Comparison of ENCODE assay signal across 11 cellular contexts in the genomic region with DNA sequence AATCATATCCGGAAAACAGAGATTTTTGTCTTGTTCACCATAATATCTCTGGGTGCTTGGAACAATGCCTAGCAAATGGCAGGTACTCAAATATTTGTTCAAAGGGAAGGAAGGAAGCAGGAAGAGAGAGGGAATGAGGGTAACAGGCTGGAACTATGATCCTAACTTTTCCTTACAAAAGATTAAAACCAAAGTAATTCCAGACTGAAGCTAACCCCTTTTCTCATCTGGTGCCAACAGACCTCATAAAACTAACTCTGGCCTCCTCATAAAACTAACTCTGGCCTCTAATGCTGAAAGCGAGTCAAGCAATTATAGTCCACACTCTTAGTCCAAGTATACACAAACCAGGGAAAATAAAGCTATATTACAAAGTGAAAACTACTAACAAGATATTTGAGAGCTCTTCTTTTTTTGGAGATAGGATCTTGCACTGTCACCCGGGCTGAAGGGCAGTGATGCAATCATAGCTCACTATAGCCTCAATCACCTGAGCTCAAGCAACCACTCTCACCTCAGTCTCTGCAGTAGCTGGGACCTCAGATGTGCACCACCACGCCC.
DNase-seq lines count a peak whose midpoint lies in the region; ATAC-seq lines count a peak whose summit lies in the region.
"Had no signal": no experiment of that assay in that cellular context is flagged by ENCODE, and none has a peak within 500 bp of the region (broad histone marks: within the 10 kb centered on the region; RNA-seq: fewer than 3 reads in every experiment).

No MANE protein-coding gene starts in this region.

- H3K4me1 ChIP-seq in iPS-20b (ENCODE audit: insufficient read depth, low read length): peaks cover 49% of the 10 kb centered on the region

- H3K27me3 Mint-ChIP-seq in activated T-cell treated with anti-CD3 and anti-CD28 coated beads, Interleukin-2, amount 50 U/mL, for 72 hours (ENCODE audit: low read depth): no peaks in the 10 kb centered on the region
- no peaks in the 10 kb centered on the region for H3K27me3 Mint-ChIP-seq in T-helper 17 cell
- H3K27me3 Mint-ChIP-seq: dendritic cell treated with granulocyte-macrophage colony-stimulating factor and Interleukin-4, amounts not matched to agents 40 ng/mL and 50 ng/mL, for 4 days had no signal

- H3K9ac ChIP-seq in iPS-20b (ENCODE audit: low read depth, low read length): peak overlapping the region; percentile 5; the same call in 1 of the 2 replicates

- no peak overlapping the region for H3K27ac ChIP-seq in iPS-20b (ENCODE audit: low read length)

- H3K4me3 Mint-ChIP-seq in activated T-cell treated with anti-CD3 and anti-CD28 coated beads, Interleukin-2, amount 50 U/mL, for 72 hours: no peak overlapping the region
- H3K4me3 Mint-ChIP-seq in T-helper 17 cell: peak overlapping the region; percentile 22
- H3K4me3 Mint-ChIP-seq: dendritic cell treated with granulocyte-macrophage colony-stimulating factor and Interleukin-4, amounts not matched to agents 40 ng/mL and 50 ng/mL, for 4 days had no signal

- no peaks in the 10 kb centered on the region for H3K9me3 Mint-ChIP-seq in activated T-cell treated with anti-CD3 and anti-CD28 coated beads, Interleukin-2, amount 50 U/mL, for 72 hours
- H3K9me3 Mint-ChIP-seq: dendritic cell treated with granulocyte-macrophage colony-stimulating factor and Interleukin-4, amounts not matched to agents 40 ng/mL and 50 ng/mL, for 4 days had no signal

- peaks cover 0 to 5% of the 10 kb centered on the region in 2 donors for H3K36me3 Mint-ChIP-seq in activated T-cell treated with anti-CD3 and anti-CD28 coated beads, Interleukin-2, amount 50 U/mL, for 72 hours (ENCODE audit: insufficient read depth in 2 of 2)
- no peaks in the 10 kb centered on the region for H3K36me3 Mint-ChIP-seq in T-helper 17 cell (ENCODE audit: low read depth)

- DNase-seq in activated T-cell treated with anti-CD3 and anti-CD28 coated beads, Interleukin-2, amount 50 U/mL, for 72 hours: no peak
- DNase-seq in activated T-cell treated with anti-CD3 and anti-CD28 coated beads, Interleukin-2, amount 50 U/mL, for 1 hour: no peak
- DNase-seq in T-helper 17 cell (no peak), GOT3 (lab: John Stamatoyannopoulos, UW) (no peak)
- DNase-seq in stimulated activated naive CD8-positive, alpha-beta T cell treated with anti-CD3 and anti-CD28 coated beads, Interleukin-15, Interleukin-2, amounts not matched to agents 100 U/mL and 50 U/mL, for 24 hours: no peak
- DNase-seq in NK-92 treated with Interleukin-12 subunit alpha and Interleukin-12 subunit beta, amount 100 ng/mL, for 24 hours (lab: John Stamatoyannopoulos, UW): no peak
- DNase-seq in activated effector memory CD4-positive, alpha-beta T cell treated with Interleukin-2 at 50 U/mL for 16 hours: no peak
- DNase-seq: NCI-H1417 treated with DMSO at 0.1 percent for 48 hours; stimulated activated CD4-positive, alpha-beta T cell treated with anti-CD3 and anti-CD28 coated beads, Interleukin-4, amount 100 ng/mL, for 4 hours had no signal

- no peaks in the 10 kb centered on the region for H3K9me3 ChIP-seq in T-helper 17 cell (ENCODE audit: control insufficient read depth, low read length, poor library complexity, severe bottlenecking)
- no peaks in the 10 kb centered on the region for H3K9me3 ChIP-seq in iPS-20b (ENCODE audit: insufficient read depth, low read depth, low read length)

- peak in 1 of 2 donors; percentile 54 for ATAC-seq in activated T-cell treated with anti-CD3 and anti-CD28 coated beads, Interleukin-2, amount 50 U/mL, for 72 hours (replicated peaks in 1 of 2)
- ATAC-seq in T-helper 17 cell: peak; percentile 56
- peak; percentile 57 for ATAC-seq in stimulated activated naive CD8-positive, alpha-beta T cell treated with anti-CD3 and anti-CD28 coated beads, Interleukin-15, Interleukin-2, amounts not matched to agents 100 U/mL and 50 U/mL, for 24 hours

- peak overlapping the region; percentile 79 for H3K27ac Mint-ChIP-seq in activated T-cell treated with anti-CD3 and anti-CD28 coated beads, Interleukin-2, amount 50 U/mL, for 72 hours
- peak overlapping the region; percentile 56 for H3K27ac Mint-ChIP-seq in T-helper 17 cell
- H3K27ac Mint-ChIP-seq: dendritic cell treated with granulocyte-macrophage colony-stimulating factor and Interleukin-4, amounts not matched to agents 40 ng/mL and 50 ng/mL, for 4 days had no signal

- H3K36me3 ChIP-seq in iPS-20b (ENCODE audit: insufficient read depth, low read depth, low read length): no peaks in the 10 kb centered on the region

- no peaks in the 10 kb centered on the region for H3K27me3 ChIP-seq in iPS-20b (ENCODE audit: insufficient read depth, low read length)

- H3K4me1 Mint-ChIP-seq in activated T-cell treated with anti-CD3 and anti-CD28 coated beads, Interleukin-2, amount 50 U/mL, for 72 hours (ENCODE audit: low read depth): peaks cover 75% of the 10 kb centered on the region
- H3K4me1 Mint-ChIP-seq in T-helper 17 cell: peaks cover 78% of the 10 kb centered on the region

- H3K4me3 ChIP-seq in iPS-20b (ENCODE audit: low read length): no peak overlapping the region
